ENCODE assay signal across 8 cellular contexts in the genomic region with DNA sequence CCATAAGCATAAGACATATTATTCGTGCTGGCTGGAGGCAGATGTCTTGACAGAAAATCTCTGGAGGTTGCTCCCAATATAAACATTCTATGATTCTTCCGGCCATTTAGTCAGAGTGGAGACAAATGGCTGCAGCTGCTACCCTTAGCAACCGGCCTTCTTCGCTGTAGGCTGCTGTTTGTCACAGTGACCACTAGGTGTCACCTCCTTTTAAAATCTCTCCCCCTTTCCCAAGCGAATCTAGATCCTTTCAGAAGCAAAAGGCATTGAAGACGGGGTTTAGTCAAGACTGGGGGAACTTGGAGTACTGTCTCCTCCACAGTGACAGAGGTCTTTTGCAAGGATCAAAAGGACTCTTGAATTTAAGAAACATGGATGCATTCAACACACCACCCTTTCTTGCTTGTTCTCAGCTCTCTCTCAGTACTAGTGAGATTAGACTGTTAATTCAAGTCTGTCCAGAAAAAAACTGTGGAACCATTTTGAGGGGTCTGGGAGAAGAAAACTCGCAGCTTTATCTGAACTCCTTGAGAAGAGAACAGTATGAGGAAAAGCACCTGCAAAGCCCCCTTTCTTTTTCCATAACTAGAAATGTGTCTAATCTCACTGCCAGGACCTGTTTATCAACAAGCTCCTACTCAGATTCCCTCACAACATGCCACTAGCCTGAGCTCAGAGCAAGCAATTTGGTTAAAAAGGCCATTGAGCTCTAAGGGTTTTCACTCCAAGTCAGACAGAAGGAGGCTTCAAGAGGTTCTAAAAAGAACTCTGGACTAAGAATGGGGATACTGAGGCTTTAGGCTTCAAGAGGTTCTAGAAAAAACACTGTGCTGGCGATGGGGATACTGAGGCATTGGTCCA.
DNase-seq lines count a peak whose midpoint lies in the region; TF ChIP-seq lines count a peak whose summit lies in the region.

No MANE protein-coding gene starts in this region.

- no peaks in the 10 kb centered on the region for H3K9me3 Mint-ChIP-seq in HFFc6

- H3K27me3 Mint-ChIP-seq in HFFc6 (ENCODE audit: insufficient read depth): no peaks in the 10 kb centered on the region; the same call in 1 of the 2 replicates

- H3K4me3 ChIP-seq in cardiac fibroblast (replicated peaks in 1 of 2; ENCODE audit: low read depth in 2 of 2, low read length in 2 of 2): no peak overlapping the region

- TF ChIP-seq CTCF in HFFc6 (IDR thresholded peaks at IDR 0.05): peak; percentile 91
- peak; percentile 85 for TF ChIP-seq CTCF in cardiac fibroblast (IDR thresholded peaks at IDR 0.05; ENCODE audit: low read depth, low read length)

- H3K36me3 Mint-ChIP-seq in HFFc6 (ENCODE audit: low read depth): no peaks in the 10 kb centered on the region

- H3K27ac Mint-ChIP-seq in HFFc6: no peak overlapping the region

- DNase-seq in activated T-cell treated with anti-CD3 and anti-CD28 coated beads for 24 hours (ENCODE audit: low read depth) (peak; percentile 10), activated T-cell treated with anti-CD3 and anti-CD28 coated beads for 4 hours (no peak), HFFc6 (peak; percentile 63), NCI-H1092 treated with DMSO at 0.1 percent for 48 hours (lab: John Stamatoyannopoulos, UW) (peak; percentile 96), SIG-M5 treated with dmso at 0.1 percent for 504 hours (lab: John Stamatoyannopoulos, UW; ENCODE audit: unreplicated experiment) (peak; percentile 73), cardiac fibroblast (ENCODE audit: low read depth in 2 of 2) (peak; percentile 76 to 81), kidney tubule cell (ENCODE audit: low spot score) (peak; percentile 70)
- peak; percentile 19 for DNase-seq in stimulated activated CD4-positive, alpha-beta T cell treated with anti-CD3 and anti-CD28 coated beads, Interleukin-4, amount 100 ng/mL, for 24 hours

- peaks cover 13% of the 10 kb centered on the region for H3K4me1 Mint-ChIP-seq in HFFc6 (ENCODE audit: low read depth)

- H3K4me3 Mint-ChIP-seq in HFFc6: peak overlapping the region; percentile 6; the same call in 1 of the 2 replicates
